In genomic region chr16:31386157-31386984, GRCh38 we compare ENCODE assay signal across 9 cellular contexts. TPM values are rescaled to one million over a fixed set of nuclear protein-coding genes. Genes with fewer than 3 reads are reported as not detected.
A peak's percentile ranks its signal among the peaks of the same experiment; 100 is the strongest.
DNase-seq lines count a peak whose midpoint lies in the region; ATAC-seq, FAIRE-seq and TF ChIP-seq lines count a peak whose summit lies in the region.
"Had no signal": no experiment of that assay in that cellular context is flagged by ENCODE, and none has a peak within 500 bp of the region (broad histone marks: within the 10 kb centered on the region; RNA-seq: fewer than 3 reads in every experiment).

No MANE protein-coding gene starts in this region.

- peaks cover 28% of the 10 kb centered on the region for H3K4me1 ChIP-seq in body of pancreas
- no peaks in the 10 kb centered on the region for H3K4me1 ChIP-seq in trophoblast cell (ENCODE audit: control insufficient read depth in 1 of 2, insufficient read depth in 2 of 2, low read length in 2 of 2)

- H2BK5ac ChIP-seq in trophoblast cell (ENCODE audit: low read depth, low read length, poor library complexity), result no peak overlapping the region

- peak; percentile 86 for FAIRE-seq in HTR-8/SVneo (lab: Jason Lieb, UNC)

- H3K27me3 ChIP-seq in body of pancreas (no peaks in the 10 kb centered on the region), trophoblast cell (ENCODE audit: insufficient read depth, low read length) (no peaks in the 10 kb centered on the region)

- no peaks in the 10 kb centered on the region for H3K79me2 ChIP-seq in trophoblast cell (ENCODE audit: control insufficient read depth, insufficient read depth, low read length, poor library complexity)

- no peak overlapping the region for H3K18ac ChIP-seq in trophoblast cell (ENCODE audit: low read length)

- H2BK12ac ChIP-seq in trophoblast cell (ENCODE audit: low read length), result no peak overlapping the region

- H3K36me3 ChIP-seq in body of pancreas (replicated peaks in 1 of 2; ENCODE audit: insufficient read depth in 1 of 2, low read depth in 2 of 2), result no peaks in the 10 kb centered on the region
- no peaks in the 10 kb centered on the region for H3K36me3 ChIP-seq in trophoblast cell (ENCODE audit: control insufficient read depth in 1 of 2, insufficient read depth in 2 of 2, low read length in 2 of 2)

- DNase-seq in HTR-8/SVneo (ENCODE audit: insufficient read length, low spot score) (peak; percentile 50), body of pancreas (peak; percentile 47 to 82 (median 66)), trophoblast cell (peak; percentile 85 to 95), DMS79 (lab: John Stamatoyannopoulos, UW) (no peak), DMS79 treated with DMSO at 0.1 percent for 48 hours (lab: John Stamatoyannopoulos, UW) (no peak)

- ATAC-seq in GM18502 (IDR thresholded peaks at IDR 0.05; ENCODE audit: poor library complexity, unreplicated experiment) (peak; percentile 70), body of pancreas (peak; percentile 81), GM18858 (IDR thresholded peaks at IDR 0.05; ENCODE audit: unreplicated experiment) (no peak)

- no peak overlapping the region for H4K12ac ChIP-seq in trophoblast cell (ENCODE audit: low read depth, low read length)

- H2AK5ac ChIP-seq in trophoblast cell (ENCODE audit: low read length), result no peak overlapping the region

- no peak overlapping the region for H4K8ac ChIP-seq in trophoblast cell (ENCODE audit: low read depth, low read length)

- no peaks in the 10 kb centered on the region for H3K79me1 ChIP-seq in trophoblast cell (ENCODE audit: low read length)

- H3K9ac ChIP-seq in trophoblast cell (ENCODE audit: low read length), result no peak overlapping the region
- H3K9ac ChIP-seq: KMS-11 had no signal

- H3K4me3 ChIP-seq in body of pancreas (no peak overlapping the region), trophoblast cell (ENCODE audit: low read depth, low read length) (no peak overlapping the region)

- TF ChIP-seq POLR2A in body of pancreas (IDR thresholded peaks at IDR 0.05), result peak in 1 of 3 donors; percentile 33

- H3K4ac ChIP-seq in trophoblast cell (ENCODE audit: low read depth, low read length), result no peak overlapping the region

- no peak overlapping the region for H4K91ac ChIP-seq in trophoblast cell (ENCODE audit: low read depth, low read length)

- no peak overlapping the region for H2BK120ac ChIP-seq in trophoblast cell (ENCODE audit: insufficient read depth, low read length, poor library complexity)

- H2AFZ ChIP-seq in trophoblast cell (ENCODE audit: insufficient read depth, low read length, poor library complexity), result no peak overlapping the region

- H3K23ac ChIP-seq in trophoblast cell (ENCODE audit: low read length), result no peak overlapping the region

- H3K14ac ChIP-seq in trophoblast cell (ENCODE audit: low read length), result no peak overlapping the region

- WGBS in body of pancreas, 2 donors, result 3 to 18% methylated on average over 6 of the region's 6 CpGs
- WGBS in trophoblast cell (ENCODE audit: extremely low coverage, insufficient coverage, insufficient read length), result no CpG with 5 or more reads among the region's 6 CpGs

- H3K9me3 ChIP-seq in body of pancreas (no peaks in the 10 kb centered on the region), trophoblast cell (ENCODE audit: insufficient read depth, low read depth, low read length) (peaks cover 3% of the 10 kb centered on the region)

- H3K27ac ChIP-seq in body of pancreas (peak overlapping the region; percentile 47 to 83 (median 71)), trophoblast cell (ENCODE audit: low read depth, low read length) (no peak overlapping the region)
- H3K27ac ChIP-seq: KMS-11 had no signal

- no peak for TF ChIP-seq CTCF in body of pancreas (IDR thresholded peaks at IDR 0.05)

- intact Hi-C loops in body of pancreas (cut with DNase I), result no loop called here

- H3K4me2 ChIP-seq in trophoblast cell (ENCODE audit: low read length), result no peak overlapping the region
- H3K4me2 ChIP-seq: KMS-11 had no signal

RNA-seq across cellular contexts. Expression of gene ITGAD, which starts 6.8 kb away (rescaled TPM):
- total RNA-seq in body of pancreas, result not detected
- polyA plus RNA-seq in trophoblast cell (2013), result not detected in 2 replicates
- total RNA-seq: epithelial cell of proximal tubule had no signal

RNA-seq across cellular contexts. Expression of gene ITGAX, which starts 31.4 kb away (rescaled TPM):
- total RNA-seq in body of pancreas, result 1 to 10 TPM; 3.0 to 8.6 TPM
- polyA plus RNA-seq in trophoblast cell (2013), result not detected in 2 replicates

RNA-seq across cellular contexts. Expression of gene COX6A2, which starts 41.8 kb away (rescaled TPM):
- not detected for total RNA-seq in body of pancreas
- polyA plus RNA-seq in trophoblast cell (2013), result not detected in 2 replicates
- total RNA-seq: epithelial cell of proximal tubule had no signal

RNA-seq across cellular contexts. Expression of gene ZNF843, which starts 56.2 kb away (rescaled TPM):
- total RNA-seq in body of pancreas, result 1 to 10 TPM; 3.6 to 4.7 TPM
- 0.53 and 0.70 TPM in 2 replicates for polyA plus RNA-seq in trophoblast cell (2013)
- total RNA-seq: epithelial cell of proximal tubule had no signal

Comparison
In these comparisons a context has a peak if more than half of its experiments do, and no peak if none do; other contexts are left out.
1. DNase-seq: peak in HTR-8/SVneo (single experiment), body of pancreas (4 of 4) and trophoblast cell (2 of 2); none in DMS79 (single experiment) and DMS79 treated with DMSO at 0.1 percent for 48 hours (single experiment).